ENCODE assay signal across 17 cellular contexts in genomic region chr2:28280576-28280975, GRCh38.
DNase-seq lines count a peak whose midpoint lies in the region; ATAC-seq and TF ChIP-seq lines count a peak whose summit lies in the region.
"Had no signal": no experiment of that assay in that cellular context is flagged by ENCODE, and none has a peak within 500 bp of the region (broad histone marks: within the 10 kb centered on the region; RNA-seq: fewer than 3 reads in every experiment).

No MANE protein-coding gene starts in this region.

- H3K9me3 Mint-ChIP-seq in nephron: no peaks in the 10 kb centered on the region
- H3K9me3 Mint-ChIP-seq in naive thymus-derived CD8-positive, alpha-beta T cell: no peaks in the 10 kb centered on the region
- H3K9me3 Mint-ChIP-seq in CD8-positive, alpha-beta T cell: no peaks in the 10 kb centered on the region
- H3K9me3 Mint-ChIP-seq: CD4-positive, alpha-beta T cell had no signal

- peak overlapping the region; percentile 38 to 96 (median 67) for H3K27ac Mint-ChIP-seq in nephron
- no peak overlapping the region for H3K27ac Mint-ChIP-seq in naive thymus-derived CD8-positive, alpha-beta T cell
- no peak overlapping the region for H3K27ac Mint-ChIP-seq in CD8-positive, alpha-beta T cell
- H3K27ac Mint-ChIP-seq: CD4-positive, alpha-beta T cell; IgD-negative memory B cell had no signal

- H3K4me2 ChIP-seq in PC-9: peak overlapping the region; percentile 67

- DNase-seq in PC-9 (peak in 1 of 2 experiments; percentile 92), glomerular visceral epithelial cell (ENCODE audit: extremely low spot score) (peak; percentile 60), GM19238 (ENCODE audit: insufficient read length, low spot score) (no peak)
- no peak for DNase-seq in naive thymus-derived CD8-positive, alpha-beta T cell
- no peak for DNase-seq in CD8-positive, alpha-beta T cell
- DNase-seq: BE2C; CD4-positive, alpha-beta T cell; Kasumi-1; NCI-H1105; NCI-H1694; NCI-H524 had no signal

- no TSS peak for BruUV-seq in PC-9 (replicated peaks; lab: Mats Ljungman, UMichigan)

- intact Hi-C loops in PC-9 (cut with micrococcal nuclease; ENCODE audit: unreplicated experiment): no loop called here
- intact Hi-C loops in CD8-positive, alpha-beta T cell (cut with DNase I, micrococcal nuclease): no loop called here

- H3F3A ChIP-seq in PC-9 (ENCODE audit: insufficient read depth, low read depth): peaks cover 38% of the 10 kb centered on the region

- H4K20me1 ChIP-seq in PC-9 (ENCODE audit: insufficient read depth): no peaks in the 10 kb centered on the region

- H3K4me3 Mint-ChIP-seq in nephron: no peak overlapping the region
- H3K4me3 Mint-ChIP-seq in naive thymus-derived CD8-positive, alpha-beta T cell: no peak overlapping the region
- no peak overlapping the region for H3K4me3 Mint-ChIP-seq in CD8-positive, alpha-beta T cell
- H3K4me3 Mint-ChIP-seq: CD4-positive, alpha-beta T cell; IgD-negative memory B cell had no signal

- peaks cover 74% of the 10 kb centered on the region for H3K4me1 ChIP-seq in PC-9 (replicated peaks; ENCODE audit: insufficient read depth)
- no peaks in the 10 kb centered on the region for H3K4me1 ChIP-seq in CD8-positive, alpha-beta T cell (ENCODE audit: insufficient read depth, low read length)

- peak overlapping the region; percentile 9; the same call in 1 of the 2 replicates for H2AFZ ChIP-seq in PC-9

- peak overlapping the region; percentile 91 for H3K27ac ChIP-seq in PC-9
- H3K27ac ChIP-seq in CD8-positive, alpha-beta T cell (ENCODE audit: low read depth, low read length): no peak overlapping the region

- POLR2A ChIA-PET in PC-9 (lab: Charles Lee; ENCODE audit: unreplicated experiment): interaction anchor here (0.6 kb wide), 1 partner anchor 30 kb away, joined by 16 read pairs; no protein-coding TSS in a partner anchor
- POLR2A ChIA-PET in naive thymus-derived CD8-positive, alpha-beta T cell (lab: Charles Lee): no interaction called here
- POLR2A ChIA-PET in CD8-positive, alpha-beta T cell (lab: Charles Lee): no interaction called here

- H3K36me3 ChIP-seq in PC-9 (ENCODE audit: low read depth): no peaks in the 10 kb centered on the region
- no peaks in the 10 kb centered on the region for H3K36me3 ChIP-seq in CD8-positive, alpha-beta T cell (ENCODE audit: insufficient read depth, low read length)
- H3K36me3 ChIP-seq: BE2C, HAP-1 had no signal

- no peaks in the 10 kb centered on the region for H3K27me3 ChIP-seq in PC-9 (ENCODE audit: insufficient read depth, low read depth)
- H3K27me3 ChIP-seq in CD8-positive, alpha-beta T cell (ENCODE audit: insufficient read depth, low read length): no peaks in the 10 kb centered on the region
- H3K27me3 ChIP-seq: BE2C had no signal

- H3K27me3 Mint-ChIP-seq in nephron (ENCODE audit: low read depth): peaks cover 3% of the 10 kb centered on the region
- no peaks in the 10 kb centered on the region for H3K27me3 Mint-ChIP-seq in naive thymus-derived CD8-positive, alpha-beta T cell
- no peaks in the 10 kb centered on the region for H3K27me3 Mint-ChIP-seq in CD8-positive, alpha-beta T cell (ENCODE audit: low read depth)
- H3K27me3 Mint-ChIP-seq: CD4-positive, alpha-beta T cell; IgD-negative memory B cell had no signal

- no peak for ATAC-seq in GM21390 (IDR thresholded peaks at IDR 0.05; ENCODE audit: unreplicated experiment)
- no peak for ATAC-seq in naive thymus-derived CD8-positive, alpha-beta T cell
- ATAC-seq in CD8-positive, alpha-beta T cell: no peak
- ATAC-seq: Panc1, Right ventricle myocardium inferior had no signal

- peak overlapping the region; percentile 16; the same call in 1 of the 2 replicates for H3K4me3 ChIP-seq in PC-9
- H3K4me3 ChIP-seq in CD8-positive, alpha-beta T cell (ENCODE audit: low read depth, low read length): no peak overlapping the region
- H3K4me3 ChIP-seq: HAP-1 had no signal

- no peaks in the 10 kb centered on the region; the same call in 1 of the 2 replicates for H3K79me2 ChIP-seq in PC-9 (ENCODE audit: low read depth)

- peaks cover 9% of the 10 kb centered on the region for H3K4me1 Mint-ChIP-seq in nephron
- H3K4me1 Mint-ChIP-seq in naive thymus-derived CD8-positive, alpha-beta T cell: peaks cover 0 to 6% (median 3%) of the 10 kb centered on the region in 4 donors
- H3K4me1 Mint-ChIP-seq in CD8-positive, alpha-beta T cell (ENCODE audit: low read depth): no peaks in the 10 kb centered on the region

- H3K36me3 Mint-ChIP-seq in nephron (ENCODE audit: low read depth): no peaks in the 10 kb centered on the region
- peaks cover 0 to 9% (median 6%) of the 10 kb centered on the region in 3 donors for H3K36me3 Mint-ChIP-seq in naive thymus-derived CD8-positive, alpha-beta T cell
- peaks cover 25% of the 10 kb centered on the region for H3K36me3 Mint-ChIP-seq in CD8-positive, alpha-beta T cell

- H3K9me3 ChIP-seq in PC-9 (ENCODE audit: insufficient read depth, low read depth): no peaks in the 10 kb centered on the region
- H3K9me3 ChIP-seq in CD8-positive, alpha-beta T cell (ENCODE audit: low read length): no peaks in the 10 kb centered on the region
- H3K9me3 ChIP-seq: BE2C, HAP-1 had no signal

- no peaks in the 10 kb centered on the region for H3K9me2 ChIP-seq in PC-9 (ENCODE audit: insufficient read depth)

- CTCF ChIA-PET in PC-9 (lab: Charles Lee): no interaction called here
- CTCF ChIA-PET in CD8-positive, alpha-beta T cell (lab: Charles Lee): no interaction called here

- TF ChIP-seq CTCF in PC-9 (conservative IDR thresholded peaks at IDR 0.05) (no peak), nephron (IDR thresholded peaks at IDR 0.05; ENCODE audit: unreplicated experiment in 3 of 3) (no peak)
- no peak for TF ChIP-seq CTCF in CD8-positive, alpha-beta T cell (IDR thresholded peaks at IDR 0.05)

Comparison
In these comparisons a context has a peak if more than half of its experiments do, and no peak if none do; other contexts are left out.
1. H3K27ac Mint-ChIP-seq: peak in nephron (3 of 3); none in naive thymus-derived CD8-positive, alpha-beta T cell (0 of 10) and CD8-positive, alpha-beta T cell (single experiment).